Comparison of ENCODE assay signal across 7 cellular contexts in the genomic region with DNA sequence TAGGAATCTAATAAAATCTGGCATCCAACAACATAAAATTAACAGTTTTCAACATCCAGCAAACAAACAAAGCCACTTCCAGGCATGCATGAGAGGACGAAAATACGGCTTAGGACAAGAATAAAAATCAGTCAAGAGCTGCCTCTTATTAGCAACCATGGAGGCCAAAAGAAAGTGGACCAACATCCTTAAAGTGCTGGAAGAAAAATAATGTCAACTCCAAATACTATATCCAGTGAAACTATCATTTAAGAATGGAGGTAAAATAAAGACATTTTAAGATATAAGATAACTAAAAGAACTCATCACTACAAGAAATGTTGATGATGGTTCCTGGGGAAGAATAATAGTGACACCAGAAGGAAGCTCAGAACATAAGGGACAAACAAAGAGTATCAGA.
"Had no signal": no experiment of that assay in that cellular context is flagged by ENCODE, and none has a peak within 500 bp of the region (broad histone marks: within the 10 kb centered on the region; RNA-seq: fewer than 3 reads in every experiment).

No MANE protein-coding gene starts in this region.

- DNase-seq: IMR-90, KBM-7, KG1 had no signal

- H3K4me3 ChIP-seq: K562 had no signal

- H3K27ac ChIP-seq: HL-60, KMS-11 had no signal

- ATAC-seq: HepG2, K562 had no signal
